In the genomic region with DNA sequence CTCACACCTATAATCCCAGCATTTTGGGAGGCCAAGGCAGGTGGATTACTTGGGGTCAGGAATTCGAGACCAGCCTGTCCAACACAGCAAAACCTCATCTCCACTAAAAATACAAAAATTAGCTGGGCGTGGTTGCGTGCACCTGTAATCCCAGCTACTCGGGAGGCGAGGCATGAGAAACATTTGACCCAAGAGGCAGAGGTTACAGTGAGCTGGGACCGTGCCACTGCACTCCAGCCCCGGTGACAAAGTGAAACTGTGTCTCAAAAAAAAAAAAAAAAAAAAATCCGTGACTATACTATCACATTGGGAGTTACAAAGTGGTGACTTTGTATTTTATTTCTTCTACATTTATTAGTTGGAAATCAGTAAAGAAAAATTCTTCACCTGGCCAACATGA, we compare ENCODE assay signal across 26 cellular contexts.
"Had no signal": no experiment of that assay in that cellular context is flagged by ENCODE, and none has a peak within 500 bp of the region (broad histone marks: within the 10 kb centered on the region; RNA-seq: fewer than 3 reads in every experiment).

No MANE protein-coding gene starts in this region.

- H3K36me3 ChIP-seq: MG63, Peyer's patch, SJCRH30 had no signal

- H3K27me3 ChIP-seq: MG63, Peyer's patch, SJCRH30 had no signal

- H3K4me2 ChIP-seq: PC-9 had no signal

- H2AFZ ChIP-seq: PC-9 had no signal

- H3K27ac ChIP-seq: HL-60, PC-9, Peyer's patch, SJCRH30 had no signal

- ATAC-seq: Right ventricle myocardium inferior, SK-N-SH treated with all-trans-retinoic acid at 6 μM for 48 hours had no signal

- H3K4me1 ChIP-seq: SJCRH30 had no signal

- DNase-seq: Karpas-422; KBM-7; MG63; NCI-H1092; NCI-H1105 treated with DMSO at 0.1 percent for 48 hours; NCI-H1417 treated with DMSO at 0.1 percent for 48 hours; NCI-H146; NCI-H1694 treated with DMSO at 0.1 percent for 48 hours; NCI-H1930; NCI-H2081; NCI-H2171; NCI-H226; NCI-H446; NCI-H510A; NCI-H524 treated with DMSO at 0.1 percent for 48 hours; NCI-H69; NCI-H774; NK-92 treated with Interleukin-12 subunit alpha and Interleukin-12 subunit beta, amount 100 ng/mL, for 24 hours; PC-9; Peyer's patch; SHP77 treated with DMSO at 0.1 percent for 48 hours; SJCRH30 had no signal

- H3K4me3 ChIP-seq: MG63, PC-9, Peyer's patch, SJCRH30 had no signal

- FAIRE-seq: HTR-8/SVneo had no signal

- H3K9me3 ChIP-seq: MG63, Peyer's patch, SJCRH30 had no signal
